ENCODE assay signal across 1 cellular context in genomic region chr11:134410766-134411165, GRCh38.
TF ChIP-seq lines count a peak whose summit lies in the region.

No MANE protein-coding gene starts in this region.

TF ChIP-seq in H1, 55 proteins besides CTCF, POLR2A, EP300 and RAD21 (continued from another document):
- no peak for TF ChIP-seq SUZ12 (IDR thresholded peaks at IDR 0.05; ENCODE audit: low read length)
